ENCODE assay signal across 24 cellular contexts in genomic region chr3:10972359-10972758, GRCh38. TPM values are rescaled to one million over a fixed set of nuclear protein-coding genes. Genes with fewer than 3 reads are reported as not detected.
"Had no signal": no experiment of that assay in that cellular context is flagged by ENCODE, and none has a peak within 500 bp of the region (broad histone marks: within the 10 kb centered on the region; RNA-seq: fewer than 3 reads in every experiment).

No MANE protein-coding gene starts in this region.

- H3K36me3 Mint-ChIP-seq: naive B cell had no signal

- H3K4me1 Mint-ChIP-seq: naive B cell had no signal

- H3K9me3 ChIP-seq: heart left ventricle, left ventricle myocardium inferior, lower lobe of right lung, pancreas, suprapubic skin, thyroid gland, upper lobe of left lung, vagina had no signal

- H3K4me1 ChIP-seq: left ventricle myocardium inferior, lower lobe of right lung, pancreas, suprapubic skin, thyroid gland, upper lobe of left lung, vagina had no signal

- H3K27me3 ChIP-seq: pancreas, upper lobe of left lung, vagina had no signal

- H3K27ac Mint-ChIP-seq: naive B cell, nephron progenitor cell, progenitor cell of endocrine pancreas had no signal

- H3K4me3 ChIP-seq: heart left ventricle, left ventricle myocardium inferior, lower lobe of right lung, pancreas, suprapubic skin, thyroid gland, upper lobe of left lung, vagina had no signal

- ATAC-seq: esophagus mucosa; heart left ventricle; lower lobe of right lung; pancreas; right cardiac atrium; stimulated activated naive CD8-positive, alpha-beta T cell treated with anti-CD3 and anti-CD28 coated beads, Interleukin-15, Interleukin-2, amounts not matched to agents 100 U/mL and 50 U/mL, for 24 hours had no signal

- H3K27ac ChIP-seq: heart left ventricle, left ventricle myocardium inferior, lower lobe of right lung, pancreas, suprapubic skin, thyroid gland, upper lobe of left lung, vagina had no signal

- H3K9me3 Mint-ChIP-seq: nephron progenitor cell had no signal

- DNase-seq: effector memory CD4-positive, alpha-beta T cell; heart left ventricle; left ventricle myocardium inferior; lower lobe of right lung; mesenchymal stem cell; naive B cell; nephron progenitor cell; occipital lobe; pancreas; small intestine; stimulated activated CD4-positive, alpha-beta T cell treated with anti-CD3 and anti-CD28 coated beads, Interleukin-2, amount 100 ng/mL, for 48 hours; stimulated activated naive CD8-positive, alpha-beta T cell treated with anti-CD3 and anti-CD28 coated beads, Interleukin-15, Interleukin-2, amounts not matched to agents 100 U/mL and 50 U/mL, for 24 hours; thyroid gland; upper lobe of left lung had no signal

- H3K4me3 Mint-ChIP-seq: naive B cell, nephron progenitor cell had no signal

- H3K36me3 ChIP-seq: heart left ventricle, left ventricle myocardium inferior, lower lobe of right lung, pancreas, suprapubic skin, thyroid gland, upper lobe of left lung, vagina had no signal

- FAIRE-seq: endometrium, frontal cortex, islet of Langerhans, pancreas, small intestine had no signal

RNA-seq across cellular contexts. Expression of gene SLC6A1, which starts 20.2 kb away (rescaled TPM):
- total RNA-seq: fibroblast of lung, glomerular endothelial cell, progenitor cell of endocrine pancreas had no signal
- polyA plus RNA-seq: fibroblast of lung had no signal
